In the genomic region with DNA sequence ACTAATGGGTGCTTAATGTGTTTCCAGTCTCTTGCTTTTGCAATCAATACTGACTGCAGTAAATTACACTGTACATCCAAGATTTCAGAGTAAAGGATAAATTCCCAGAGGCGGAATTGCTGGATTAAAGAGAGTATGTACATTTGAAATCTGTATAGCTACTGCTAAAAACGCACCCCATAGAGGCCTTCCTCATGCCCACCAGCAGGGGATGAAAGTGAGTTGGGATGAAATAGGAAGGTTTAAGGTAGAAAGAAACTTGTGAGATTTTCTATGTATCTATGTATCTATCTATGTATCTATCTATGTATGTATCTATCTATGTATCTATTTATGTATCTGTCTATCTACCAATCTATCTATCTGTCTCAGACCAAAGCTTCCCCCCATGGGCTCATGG, we compare ENCODE assay signal across 13 cellular contexts. TPM values are rescaled to one million over a fixed set of nuclear protein-coding genes. Genes with fewer than 3 reads are reported as not detected.
DNase-seq lines count a peak whose midpoint lies in the region; ATAC-seq and TF ChIP-seq lines count a peak whose summit lies in the region.
"Had no signal": no experiment of that assay in that cellular context is flagged by ENCODE, and none has a peak within 500 bp of the region (broad histone marks: within the 10 kb centered on the region; RNA-seq: fewer than 3 reads in every experiment).

No MANE protein-coding gene starts in this region.

- H3K36me3 ChIP-seq in WERI-Rb-1 (no peaks in the 10 kb centered on the region; the same call in 1 of the 2 replicates), right lobe of liver (no peaks in the 10 kb centered on the region)

- H3K4me3 Mint-ChIP-seq in Calu3 (ENCODE audit: low read depth, unreplicated experiment), result no peak overlapping the region
- H3K4me3 Mint-ChIP-seq in HFFc6, result no peak overlapping the region
- H3K4me3 Mint-ChIP-seq: activated naive CD4-positive, alpha-beta T cell treated with anti-CD3 and anti-CD28 coated beads for 36 hours; immature natural killer cell had no signal

- no peak for ATAC-seq in right lobe of liver
- no peak for ATAC-seq in HG03159 (IDR thresholded peaks at IDR 0.05; ENCODE audit: unreplicated experiment)

- H3K36me3 Mint-ChIP-seq in Calu3 (ENCODE audit: insufficient read depth, unreplicated experiment), result peaks cover 20% of the 10 kb centered on the region
- H3K36me3 Mint-ChIP-seq in HFFc6 (ENCODE audit: low read depth), result peaks cover 9% of the 10 kb centered on the region; the same call in 1 of the 2 replicates

- peak; percentile 57 for TF ChIP-seq CTCF in Calu3 (IDR thresholded peaks at IDR 0.05; ENCODE audit: unreplicated experiment)
- TF ChIP-seq CTCF in HFFc6 (IDR thresholded peaks at IDR 0.05), result peak; percentile 70
- 0 out of 2 replicates have a peak, but pooled peaks have one; percentile 9 for TF ChIP-seq CTCF in WERI-Rb-1 (IDR thresholded peaks at IDR 0.05; ENCODE audit: low read depth, low read length)
- TF ChIP-seq CTCF in right lobe of liver (IDR thresholded peaks at IDR 0.05), result peak in 3 of 4 donors; percentile 15 to 20 (median 19)

- DNase-seq in Calu3, result no peak
- DNase-seq in HFFc6, result no peak
- DNase-seq in WERI-Rb-1, result no peak
- no peak for DNase-seq in right lobe of liver
- DNase-seq in CD1c-positive myeloid dendritic cell (ENCODE audit: extremely low spot score), result no peak
- no peak for DNase-seq in activated CD4-positive, alpha-beta T cell treated with anti-CD3 and anti-CD28 coated beads, Interleukin-2, amount 50 U/mL, for 48 hours
- DNase-seq in NCI-H2171 treated with DMSO at 0.1 percent for 48 hours (lab: John Stamatoyannopoulos, UW), result no peak
- DNase-seq: activated naive CD4-positive, alpha-beta T cell treated with anti-CD3 and anti-CD28 coated beads for 36 hours; foreskin melanocyte; immature natural killer cell; NCI-H446; RPMI8226 had no signal

- CTCF ChIA-PET in Calu3 (lab: Charles Lee), result interaction anchor here (0.9 to 1.2 kb wide), 4 partner anchors 11 to 342 kb away, joined by 3 to 4 read pairs (median 3); no protein-coding TSS in a partner anchor

- H3K27me3 Mint-ChIP-seq in Calu3 (ENCODE audit: unreplicated experiment) (no peaks in the 10 kb centered on the region), HFFc6 (ENCODE audit: insufficient read depth) (peaks cover 3% of the 10 kb centered on the region)

- TF ChIP-seq POLR2A in right lobe of liver (IDR thresholded peaks at IDR 0.05), result no peak

- H3K9me3 Mint-ChIP-seq in Calu3 (ENCODE audit: low read depth, unreplicated experiment) (no peaks in the 10 kb centered on the region), HFFc6 (no peaks in the 10 kb centered on the region)
- H3K9me3 Mint-ChIP-seq: activated naive CD4-positive, alpha-beta T cell treated with anti-CD3 and anti-CD28 coated beads for 36 hours; immature natural killer cell had no signal

- H3K4me3 ChIP-seq in WERI-Rb-1 (ENCODE audit: low read depth, low read length) (no peak overlapping the region), right lobe of liver (no peak overlapping the region)

- no peaks in the 10 kb centered on the region for H3K9me3 ChIP-seq in WERI-Rb-1 (ENCODE audit: severe bottlenecking)
- H3K9me3 ChIP-seq in right lobe of liver, result no peaks in the 10 kb centered on the region

- WGBS in right lobe of liver (ENCODE audit: insufficient coverage, low coverage, low lambda C conversion rate, missing lambda C conversion rate), result 78% methylated on average over 2 of the region's 2 CpGs

- H3K27me3 ChIP-seq in WERI-Rb-1 (ENCODE audit: insufficient read depth, low read depth, severe bottlenecking) (no peaks in the 10 kb centered on the region), right lobe of liver (no peaks in the 10 kb centered on the region)

- intact Hi-C loops in Calu3 (cut with micrococcal nuclease; ENCODE audit: unreplicated experiment) (no loop called here), right lobe of liver (cut with DNase I) (no loop called here)

- no peak overlapping the region for H3K27ac ChIP-seq in WERI-Rb-1
- H3K27ac ChIP-seq in right lobe of liver, result no peak overlapping the region

- H3K4me1 Mint-ChIP-seq in Calu3 (ENCODE audit: low read depth, unreplicated experiment), result no peaks in the 10 kb centered on the region
- H3K4me1 Mint-ChIP-seq in HFFc6 (ENCODE audit: low read depth), result no peaks in the 10 kb centered on the region
- H3K4me1 Mint-ChIP-seq: immature natural killer cell had no signal

- H3K4me1 ChIP-seq in right lobe of liver, result no peaks in the 10 kb centered on the region

- H3K27ac Mint-ChIP-seq in Calu3 (ENCODE audit: unreplicated experiment) (no peak overlapping the region), HFFc6 (no peak overlapping the region)
- H3K27ac Mint-ChIP-seq: activated naive CD4-positive, alpha-beta T cell treated with anti-CD3 and anti-CD28 coated beads for 36 hours; immature natural killer cell had no signal

- no TSS peak for BruUV-seq in Calu3 (replicated peaks; lab: Mats Ljungman, UMichigan)

RNA-seq across cellular contexts. Expression of gene TMEM44, which starts 28.4 kb away (rescaled TPM):
- total RNA-seq in Calu3 (2022) (44.0 and 52.6 TPM in 2 replicates), right lobe of liver (1 to 10 TPM; 2.2 to 6.8 (median 4.2) TPM)
- total RNA-seq in HFFc6 (2021; fragmentation: NEBNext Ultra II Directional; extraction: Animal tissue kit (Norgen Biotek cat#: 25700)), result 10 to 100 TPM; 11.8 to 14.0 (median 13.2) TPM

Comparison
In these comparisons a context has a peak if more than half of its experiments do, and no peak if none do; other contexts are left out.
1. CTCF ChIP-seq: peak in every context shown above with its lines; median percentile 70 in HFFc6; 57 in Calu3; 19 in right lobe of liver; 9 in WERI-Rb-1.